8 cellular contexts compared by ENCODE assay signal in the genomic region with DNA sequence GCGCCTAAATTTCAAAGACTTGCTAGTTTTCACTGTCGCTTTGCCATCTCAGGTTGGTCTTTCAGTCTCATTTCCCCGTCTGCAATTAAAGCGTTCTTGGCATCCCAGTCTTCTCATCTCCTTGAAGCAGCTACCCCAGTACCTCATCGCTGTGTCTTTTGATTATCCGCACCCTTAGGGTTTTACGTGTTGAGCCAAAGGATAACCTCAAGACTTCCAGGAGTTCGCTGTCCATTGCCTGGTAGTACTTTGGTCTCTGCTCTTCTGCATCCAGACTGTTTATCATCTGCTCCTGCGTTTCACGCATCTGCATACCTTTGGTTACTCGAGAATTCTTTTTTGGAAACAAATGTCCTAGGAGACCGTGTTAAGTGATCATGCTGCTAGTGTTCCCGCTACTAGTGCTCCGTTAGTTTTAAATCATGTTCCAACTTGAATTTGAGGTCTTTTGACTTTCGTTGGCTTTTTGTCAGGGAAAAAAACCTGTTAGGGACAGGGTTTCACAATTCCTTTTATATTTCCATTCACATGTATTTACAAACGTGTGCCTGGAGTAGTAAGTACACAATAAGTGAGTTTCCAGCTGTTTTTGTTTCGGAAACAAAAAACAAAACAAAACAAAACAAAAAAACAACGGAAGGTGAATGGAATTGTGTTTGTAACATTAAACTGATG. TPM values are rescaled to one million over a fixed set of nuclear protein-coding genes. Genes with fewer than 3 reads are reported as not detected.
A peak's percentile ranks its signal among the peaks of the same experiment; 100 is the strongest.
DNase-seq lines count a peak whose midpoint lies in the region; ATAC-seq and TF ChIP-seq lines count a peak whose summit lies in the region.

No MANE protein-coding gene starts in this region.

- ATAC-seq in CD4-positive, CD25-positive, alpha-beta regulatory T cell (ENCODE audit: low read depth in 2 of 2), result no peak

- H3K27ac ChIP-seq in CD4-positive, CD25-positive, alpha-beta regulatory T cell (ENCODE audit: insufficient read depth, low read length, poor library complexity, severe bottlenecking), result peak overlapping the region; percentile 81
- H3K27ac ChIP-seq in VCaP, result peak overlapping the region; percentile 91

- DNase-seq in CD4-positive, CD25-positive, alpha-beta regulatory T cell, result no peak
- DNase-seq in HFF-Myc (ENCODE audit: extremely low read depth, low read depth), result no peak
- DNase-seq in foreskin fibroblast, result peak; percentile 27 to 67
- DNase-seq in occipital lobe (lab: John Stamatoyannopoulos, UW), result peak; percentile 17
- DNase-seq in NCI-H510A (lab: John Stamatoyannopoulos, UW), result no peak
- no peak for DNase-seq in GM19238 (ENCODE audit: insufficient read length, low spot score)
- no peak for DNase-seq in NCI-H2029 treated with DMSO at 0.1 percent for 48 hours (lab: John Stamatoyannopoulos, UW)

- peaks cover 11% of the 10 kb centered on the region for H3K36me3 Mint-ChIP-seq in CD4-positive, CD25-positive, alpha-beta regulatory T cell

- H3K9me3 Mint-ChIP-seq in CD4-positive, CD25-positive, alpha-beta regulatory T cell, result peaks cover 0 to 2% (median 0%) of the 10 kb centered on the region in 7 donors

- H3K4me3 Mint-ChIP-seq in CD4-positive, CD25-positive, alpha-beta regulatory T cell, result peak overlapping the region; percentile 93 to 95 (median 94)

- no peaks in the 10 kb centered on the region for H3K9me3 ChIP-seq in CD4-positive, CD25-positive, alpha-beta regulatory T cell (ENCODE audit: control insufficient read depth in 2 of 2, low read length in 2 of 2)

- H3K4me3 ChIP-seq in CD4-positive, CD25-positive, alpha-beta regulatory T cell (ENCODE audit: low read depth, low read length), result peak overlapping the region; percentile 95
- peak overlapping the region; percentile 87 for H3K4me3 ChIP-seq in HFF-Myc (replicated peaks; ENCODE audit: low read depth, low read length)
- H3K4me3 ChIP-seq in foreskin fibroblast (ENCODE audit: low read depth in 1 of 2, low read length in 2 of 2), result peak overlapping the region; percentile 89 to 96

- no peaks in the 10 kb centered on the region for H3K27me3 Mint-ChIP-seq in CD4-positive, CD25-positive, alpha-beta regulatory T cell

- peaks cover 23% of the 10 kb centered on the region for H3K4me1 ChIP-seq in CD4-positive, CD25-positive, alpha-beta regulatory T cell (ENCODE audit: control insufficient read depth, insufficient read depth, low read length, poor library complexity, severe bottlenecking)

- H3K36me3 ChIP-seq in CD4-positive, CD25-positive, alpha-beta regulatory T cell (ENCODE audit: control insufficient read depth, insufficient read depth, low read length), result no peaks in the 10 kb centered on the region

- no peaks in the 10 kb centered on the region for H3K27me3 ChIP-seq in CD4-positive, CD25-positive, alpha-beta regulatory T cell (ENCODE audit: control insufficient read depth, insufficient read depth, low read length)

- peaks cover 23 to 51% (median 33%) of the 10 kb centered on the region in 4 donors for H3K4me1 Mint-ChIP-seq in CD4-positive, CD25-positive, alpha-beta regulatory T cell

- peak overlapping the region; percentile 45 to 98 (median 94) for H3K27ac Mint-ChIP-seq in CD4-positive, CD25-positive, alpha-beta regulatory T cell

- no peak for TF ChIP-seq CTCF in HFF-Myc (IDR thresholded peaks at IDR 0.05; ENCODE audit: low read depth, low read length, missing control alignments)
- no peak for TF ChIP-seq CTCF in VCaP (conservative IDR thresholded peaks at IDR 0.05)
- no peak for TF ChIP-seq CTCF in foreskin fibroblast (IDR thresholded peaks at IDR 0.05; ENCODE audit: low read depth, low read length)

RNA-seq across cellular contexts. Expression of a gene that starts 0.9 kb away (rescaled TPM):
- 50.7 TPM for total RNA-seq in CD4-positive, CD25-positive, alpha-beta regulatory T cell
- 10 to 100 TPM; 19.2 to 28.8 (median 25.2) TPM for polyA plus RNA-seq in CD4-positive, CD25-positive, alpha-beta regulatory T cell
- 115 TPM for total RNA-seq in occipital lobe

RNA-seq across cellular contexts. Expression of a gene that starts 10.4 kb away (rescaled TPM):
- total RNA-seq in CD4-positive, CD25-positive, alpha-beta regulatory T cell, result 5.9 TPM
- 1 to 10 TPM in 2 of 4 donors, under 1 TPM in 2; 0.70 to 1.4 (median 1.1) TPM for polyA plus RNA-seq in CD4-positive, CD25-positive, alpha-beta regulatory T cell
- 10.6 TPM for total RNA-seq in occipital lobe

RNA-seq across cellular contexts. Expression of a gene that starts 28.6 kb away (rescaled TPM):
- total RNA-seq in CD4-positive, CD25-positive, alpha-beta regulatory T cell, result 4.5 TPM
- polyA plus RNA-seq in CD4-positive, CD25-positive, alpha-beta regulatory T cell, result 1 to 10 TPM in 3 of 4 donors, under 1 TPM in 1; 0.87 to 3.2 (median 1.8) TPM
- total RNA-seq in occipital lobe, result 88.0 TPM

RNA-seq across cellular contexts. Expression of a gene that starts 36.5 kb away (rescaled TPM):
- total RNA-seq in CD4-positive, CD25-positive, alpha-beta regulatory T cell, result 82.4 TPM
- 10 to 100 TPM; 23.2 to 35.7 (median 28.0) TPM for polyA plus RNA-seq in CD4-positive, CD25-positive, alpha-beta regulatory T cell
- 125 TPM for total RNA-seq in occipital lobe

Comparison
In these comparisons a context has a peak if more than half of its experiments do, and no peak if none do; other contexts are left out.
1. DNase-seq: peak in foreskin fibroblast (2 of 2) and occipital lobe (single experiment); none in CD4-positive, CD25-positive, alpha-beta regulatory T cell (0 of 3), HFF-Myc (single experiment), NCI-H510A (single experiment), GM19238 (single experiment) and NCI-H2029 treated with DMSO at 0.1 percent for 48 hours (single experiment).
2. RNA of a gene that starts 28.6 kb away (total RNA-seq): 88.0 TPM in occipital lobe (single experiment); 4.5 TPM in CD4-positive, CD25-positive, alpha-beta regulatory T cell (single experiment); every median in the first group is over 10 times any median in the second.
3. Peak in every context shown above with its lines, with median percentiles within 50 percentile points of each other: H3K4me3 ChIP-seq.